Comparison of ENCODE assay signal across 25 cellular contexts in genomic region chr10:97925308-97925938, GRCh38.
"Had no signal": no experiment of that assay in that cellular context is flagged by ENCODE, and none has a peak within 500 bp of the region (broad histone marks: within the 10 kb centered on the region; RNA-seq: fewer than 3 reads in every experiment).

No MANE protein-coding gene starts in this region.

- FAIRE-seq: colon, kidney had no signal

- H3K36me3 ChIP-seq: gastrocnemius medialis, neural progenitor cell, thoracic aorta, transverse colon, upper lobe of right lung had no signal

- H3K9me3 ChIP-seq: gastrocnemius medialis, thoracic aorta, transverse colon, upper lobe of right lung had no signal

- H3K4me1 Mint-ChIP-seq: mesothelial cell of epicardium; naive thymus-derived CD4-positive, alpha-beta T cell; nephron; neural progenitor cell; stimulated activated naive B cell treated with anti-CD40 and anti-IgM and Interleukin-4, amounts not matched to agents 10 μg/mL and 1 μg/mL and 100 μg/mL, for 72 hours had no signal

- H3K27ac Mint-ChIP-seq: mesothelial cell of epicardium; naive thymus-derived CD4-positive, alpha-beta T cell; nephron; neural progenitor cell; stimulated activated naive B cell treated with anti-CD40 and anti-IgM and Interleukin-4, amounts not matched to agents 10 μg/mL and 1 μg/mL and 100 μg/mL, for 72 hours; stimulated activated naive CD8-positive, alpha-beta T cell treated with anti-CD3 and anti-CD28 coated beads, Interleukin-15, Interleukin-2, amounts not matched to agents 100 ng/mL and 50 ng/mL, for 24 hours had no signal

- ATAC-seq: esophagus mucosa; gastrocnemius medialis; left lobe of liver; naive thymus-derived CD4-positive, alpha-beta T cell; sciatic nerve; stimulated activated naive B cell treated with anti-CD40 and anti-IgM and Interleukin-4, amounts not matched to agents 10 μg/mL and 1 μg/mL and 100 μg/mL, for 72 hours; upper lobe of right lung had no signal

- H3K36me3 Mint-ChIP-seq: mesothelial cell of epicardium; neural progenitor cell; stimulated activated naive B cell treated with anti-CD40 and anti-IgM and Interleukin-4, amounts not matched to agents 10 μg/mL and 1 μg/mL and 100 μg/mL, for 72 hours had no signal

- H3K9me3 Mint-ChIP-seq: mesothelial cell of epicardium; naive thymus-derived CD4-positive, alpha-beta T cell; nephron; neural progenitor cell; stimulated activated naive B cell treated with anti-CD40 and anti-IgM and Interleukin-4, amounts not matched to agents 10 μg/mL and 1 μg/mL and 100 μg/mL, for 72 hours; stimulated activated naive CD8-positive, alpha-beta T cell treated with anti-CD3 and anti-CD28 coated beads, Interleukin-15, Interleukin-2, amounts not matched to agents 100 ng/mL and 50 ng/mL, for 24 hours had no signal

- H3K27me3 ChIP-seq: neural progenitor cell had no signal

- H3K9ac ChIP-seq: neural progenitor cell had no signal

- H3K4me2 ChIP-seq: neural progenitor cell, smooth muscle cell had no signal

- DNase-seq: dorsolateral prefrontal cortex; effector CD4-positive, alpha-beta T cell; foreskin fibroblast; gastrocnemius medialis; head of caudate nucleus; mesenchymal stem cell; naive thymus-derived CD4-positive, alpha-beta T cell; nucleus accumbens; stimulated activated CD4-positive, alpha-beta T cell treated with anti-CD3 and anti-CD28 coated beads, Interleukin-2, amount 100 ng/mL, for 24 hours; stimulated activated CD4-positive, alpha-beta T cell treated with anti-CD3 and anti-CD28 coated beads, Interleukin-4, amount 100 ng/mL, for 24 hours; stimulated activated naive B cell treated with anti-CD40 and anti-IgM and Interleukin-4, amounts not matched to agents 10 μg/mL and 1 μg/mL and 100 μg/mL, for 72 hours; transverse colon had no signal

- H3K4me3 Mint-ChIP-seq: mesothelial cell of epicardium; naive thymus-derived CD4-positive, alpha-beta T cell; nephron; neural progenitor cell; stimulated activated naive B cell treated with anti-CD40 and anti-IgM and Interleukin-4, amounts not matched to agents 10 μg/mL and 1 μg/mL and 100 μg/mL, for 72 hours; stimulated activated naive CD8-positive, alpha-beta T cell treated with anti-CD3 and anti-CD28 coated beads, Interleukin-15, Interleukin-2, amounts not matched to agents 100 ng/mL and 50 ng/mL, for 24 hours had no signal

- H3K27ac ChIP-seq: dorsolateral prefrontal cortex, epithelial cell of prostate, gastrocnemius medialis, neural progenitor cell, thoracic aorta, transverse colon, upper lobe of right lung had no signal

- H2AFZ ChIP-seq: neural progenitor cell had no signal

- H3K4me3 ChIP-seq: dorsolateral prefrontal cortex, gastrocnemius medialis, neural progenitor cell, smooth muscle cell, thoracic aorta, transverse colon, upper lobe of right lung had no signal

- H3K4me1 ChIP-seq: gastrocnemius medialis, neural progenitor cell, transverse colon, upper lobe of right lung had no signal
